ENCODE assay signal across 8 cellular contexts in genomic region chr11:66958232-66958955, GRCh38. TPM values are rescaled to one million over a fixed set of nuclear protein-coding genes. Genes with fewer than 3 reads are reported as not detected.
A peak's percentile ranks its signal among the peaks of the same experiment; 100 is the strongest.
DNase-seq lines count a peak whose midpoint lies in the region; ATAC-seq, FAIRE-seq and TF ChIP-seq lines count a peak whose summit lies in the region.

PC (minus strand) TSS chr11:66958383; CDS start chr11:66872159, 86,224 bp downstream.

- DNase-seq in DMS 273 (lab: John Stamatoyannopoulos, UW; ENCODE audit: unreplicated experiment), result peak; percentile 99
- peak; percentile 99 for DNase-seq in Jurkat, Clone E6-1 (ENCODE audit: low read depth, low spot score)
- peak; percentile 98 for DNase-seq in RCC 7860 (ENCODE audit: low spot score)
- DNase-seq in activated T-helper 1 cell treated with anti-CD3 and anti-CD28 coated beads, Interleukin-2, amount 50 U/mL, for 16 hours (ENCODE audit: low read depth in 1 of 2, low spot score in 1 of 2), result peak; percentile 94
- DNase-seq in esophagus squamous epithelium (lab: John Stamatoyannopoulos, UW), result peak; percentile 93
- peak; percentile 100 for DNase-seq in myocyte (ENCODE audit: low read depth)
- DNase-seq in stimulated activated CD8-positive, alpha-beta memory T cell treated with anti-CD3 and anti-CD28 coated beads, Interleukin-7, amount 100 ng/mL, for 4 hours (ENCODE audit: low read depth in 2 of 2), result peak; percentile 95 to 96

- H3K27ac ChIP-seq in esophagus squamous epithelium, result peak within 1 kb of the TSS; percentile 79 to 91 (median 87)

- peaks cover 0 to 5% (median 0%) of the 10 kb centered on the region in 3 donors for H3K36me3 ChIP-seq in esophagus squamous epithelium

- peak; percentile 79 for FAIRE-seq in RCC 7860 (lab: Jason Lieb, UNC)

- H3K4me1 ChIP-seq in esophagus squamous epithelium, result peaks cover 19 to 34% (median 20%) of the 10 kb centered on the region in 3 donors

- peak in 1 of 6 experiments; percentile 4 for TF ChIP-seq CTCF in esophagus squamous epithelium (IDR thresholded peaks at IDR 0.05)

- ATAC-seq in GM21619 (IDR thresholded peaks at IDR 0.05; ENCODE audit: unreplicated experiment), result peak; percentile 96

- peak in 3 of 4 donors; percentile 83 to 90 (median 89) for TF ChIP-seq POLR2A in esophagus squamous epithelium (IDR thresholded peaks at IDR 0.05)

- H3K27me3 ChIP-seq in esophagus squamous epithelium, result no peaks in the 10 kb centered on the region

- WGBS in esophagus squamous epithelium, 2 donors, result 1 to 10% methylated on average over 12 to 18 of the region's 74 CpGs

- H3K9me3 ChIP-seq in esophagus squamous epithelium, result no peaks in the 10 kb centered on the region

- intact Hi-C loops in esophagus squamous epithelium (cut with DNase I), result no loop called here

- H3K4me3 ChIP-seq in Jurkat, Clone E6-1 (ENCODE audit: low read length), result peak within 1 kb of the TSS; percentile 63
- H3K4me3 ChIP-seq in esophagus squamous epithelium, result peak within 1 kb of the TSS; percentile 54 to 91 (median 71)

RNA-seq across cellular contexts. Expression of gene PC, which starts in this region (rescaled TPM):
- polyA plus RNA-seq in Jurkat, Clone E6-1 (2012; ENCODE audit: insufficient read depth, insufficient read length), result 24.2 TPM
- total RNA-seq in esophagus squamous epithelium (10 to 100 TPM; 13.5 to 43.0 (median 27.5) TPM), myocyte (55.2 and 88.1 TPM in 2 replicates)
- polyA plus RNA-seq in myocyte (2012), result 48.6 TPM

Comparison
In these comparisons a context has a peak if more than half of its experiments do, and no peak if none do; other contexts are left out.
1. Peak in every context shown above with its lines: DNase-seq, ATAC-seq, H3K4me3 ChIP-seq and H3K27ac ChIP-seq.